Comparison of ENCODE assay signal across 8 cellular contexts in genomic region chr20:51462566-51463276, GRCh38.
A peak's percentile ranks its signal among the peaks of the same experiment; 100 is the strongest.
DNase-seq lines count a peak whose midpoint lies in the region; ATAC-seq and TF ChIP-seq lines count a peak whose summit lies in the region.

No MANE protein-coding gene starts in this region.

- TF ChIP-seq EP300 in stomach (IDR thresholded peaks at IDR 0.05): no peak

- no peak overlapping the region for H3K4me3 Mint-ChIP-seq in osteocyte (ENCODE audit: unreplicated experiment)

- TF ChIP-seq CTCF in OCI-LY1 (IDR thresholded peaks at IDR 0.05; ENCODE audit: low read length) (no peak), stomach (IDR thresholded peaks at IDR 0.05) (no peak), osteocyte (IDR thresholded peaks at IDR 0.05) (no peak)

- intact Hi-C loops in stomach (cut with DNase I; ENCODE audit: low total_unique reads): no loop called here

- H3K4me1 Mint-ChIP-seq in osteocyte (ENCODE audit: unreplicated experiment): peaks cover 4% of the 10 kb centered on the region

- WGBS in stomach, 5 donors: 51 to 76% (median 73%) methylated on average over 9 to 12 of the region's 12 CpGs

- no peaks in the 10 kb centered on the region for H3F3A ChIP-seq in OCI-LY1 (ENCODE audit: insufficient read depth, low read length)

- DNase-seq in AG08395 (ENCODE audit: low spot score) (peak; percentile 77), fibroblast of the conjunctiva (ENCODE audit: low read depth) (peak; percentile 44), nucleus accumbens (lab: John Stamatoyannopoulos, UW) (peak in 42 of 56 donors; percentile 6 to 78 (median 28)), DMS79 (lab: John Stamatoyannopoulos, UW) (no peak), stomach (no peak), osteocyte (ENCODE audit: extremely low spot score, unreplicated experiment) (no peak)

- H3K27ac ChIP-seq in OCI-LY1 (ENCODE audit: low read depth, low read length, poor library complexity, severe bottlenecking) (peak overlapping the region; percentile 98), stomach (peak overlapping the region in 1 of 5 donors; percentile 3)

- no peak for ATAC-seq in HG03571 (IDR thresholded peaks at IDR 0.05; ENCODE audit: unreplicated experiment)

- H3K4me3 ChIP-seq in OCI-LY1 (ENCODE audit: low read depth, low read length, poor library complexity, severe bottlenecking) (no peak overlapping the region), stomach (no peak overlapping the region)

- no peaks in the 10 kb centered on the region for H4K20me1 ChIP-seq in OCI-LY1 (ENCODE audit: insufficient read depth, low read length)

- H3K4me1 ChIP-seq in OCI-LY1 (ENCODE audit: insufficient read depth, low read length, severe bottlenecking) (peaks cover 66% of the 10 kb centered on the region), stomach (peaks cover under 1 to 17% (median 9%) of the 10 kb centered on the region in 4 donors)

- no peaks in the 10 kb centered on the region for H3K27me3 Mint-ChIP-seq in osteocyte (ENCODE audit: unreplicated experiment)

- no peaks in the 10 kb centered on the region for H3K36me3 Mint-ChIP-seq in osteocyte (ENCODE audit: unreplicated experiment)

- H3K9me2 ChIP-seq in OCI-LY1 (ENCODE audit: low read depth, low read length): no peaks in the 10 kb centered on the region

- no peak overlapping the region for H2AFZ ChIP-seq in OCI-LY1 (ENCODE audit: low read length)

- H3K27ac Mint-ChIP-seq in osteocyte (ENCODE audit: unreplicated experiment): no peak overlapping the region

- H3K27me3 ChIP-seq in OCI-LY1 (ENCODE audit: insufficient read depth, low read length): no peaks in the 10 kb centered on the region
- H3K27me3 ChIP-seq in stomach: no peaks in the 10 kb centered on the region

- no peaks in the 10 kb centered on the region for H3K9me3 ChIP-seq in OCI-LY1 (ENCODE audit: low read length)
- H3K9me3 ChIP-seq in stomach: no peaks in the 10 kb centered on the region

- H3K36me3 ChIP-seq in OCI-LY1 (ENCODE audit: insufficient read depth, low read length): peaks cover 32% of the 10 kb centered on the region
- H3K36me3 ChIP-seq in stomach: peaks cover 0 to 63% (median 24%) of the 10 kb centered on the region in 4 donors

- TF ChIP-seq POLR2A in stomach (IDR thresholded peaks at IDR 0.05): no peak

- H3K4me2 ChIP-seq in OCI-LY1 (ENCODE audit: low read length): peak overlapping the region; percentile 11; the same call in 1 of the 2 replicates

- H3K9ac ChIP-seq in OCI-LY1 (ENCODE audit: low read length): peak overlapping the region; percentile 52

- H3K9me3 Mint-ChIP-seq in osteocyte (ENCODE audit: unreplicated experiment): no peaks in the 10 kb centered on the region

- H3K79me2 ChIP-seq in OCI-LY1 (ENCODE audit: insufficient read depth, low read length): no peaks in the 10 kb centered on the region

Comparison
In these comparisons a context has a peak if more than half of its experiments do, and no peak if none do; other contexts are left out.
1. DNase-seq: peak in AG08395 (single experiment), fibroblast of the conjunctiva (single experiment) and nucleus accumbens (42 of 56); none in DMS79 (single experiment), stomach (single experiment) and osteocyte (single experiment).